Comparison of ENCODE assay signal across 1 cellular context in the genomic region with DNA sequence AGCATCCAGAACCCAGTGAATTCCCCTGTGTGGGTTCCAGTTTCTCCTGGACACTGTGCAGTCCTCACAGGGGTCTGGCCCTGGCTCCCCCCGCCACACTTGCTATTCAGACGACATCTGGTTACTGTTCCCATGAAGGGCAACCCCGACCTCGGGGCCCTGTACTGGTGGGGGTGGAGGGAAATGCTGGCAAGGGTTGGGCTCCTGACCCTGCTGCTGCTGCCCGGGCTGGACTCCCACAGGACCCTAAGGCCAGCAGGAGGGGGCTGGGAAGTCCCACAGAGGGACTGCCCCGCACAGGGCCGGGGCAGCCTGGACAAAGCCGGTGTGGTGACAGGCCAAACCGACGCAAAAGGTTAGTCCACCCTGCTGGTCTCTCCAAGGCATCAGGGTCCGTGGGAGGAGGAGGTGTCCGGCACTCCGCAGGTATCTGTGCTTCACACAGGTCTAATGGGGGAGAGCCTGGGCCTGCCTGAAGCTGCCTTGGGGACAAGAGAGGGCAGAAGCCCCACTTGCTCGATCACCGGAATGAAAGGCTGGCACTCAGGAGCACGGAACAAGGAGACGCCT.
TF ChIP-seq lines count a peak whose summit lies in the region.

No MANE protein-coding gene starts in this region.

TF ChIP-seq in A549, 52 proteins besides CTCF, POLR2A, EP300 and RAD21 (continued from another document):
- no peak for TF ChIP-seq PHF8 (IDR thresholded peaks at IDR 0.05; ENCODE audit: borderline replicate concordance, low read depth)
- TF ChIP-seq GATA3 (IDR thresholded peaks at IDR 0.05; ENCODE audit: borderline replicate concordance) = no peak
